ENCODE assay signal across 8 cellular contexts in genomic region chr12:8544295-8544694, GRCh38. TPM values are rescaled to one million over a fixed set of nuclear protein-coding genes. Genes with fewer than 3 reads are reported as not detected.
DNase-seq lines count a peak whose midpoint lies in the region; ATAC-seq and TF ChIP-seq lines count a peak whose summit lies in the region.

No MANE protein-coding gene starts in this region.

- peaks cover 8% of the 10 kb centered on the region; the same call in 1 of the 2 replicates for H3K27me3 ChIP-seq in DOHH2 (ENCODE audit: control insufficient read depth, low read length)
- H3K27me3 ChIP-seq in HCT116 (ENCODE audit: insufficient read depth, low read length) = no peaks in the 10 kb centered on the region; the same call in 1 of the 2 replicates
- no peaks in the 10 kb centered on the region for H3K27me3 ChIP-seq in breast epithelium

- H3K4me3 ChIP-seq in DOHH2 (ENCODE audit: low read length) (no peak overlapping the region), HCT116 (replicated peaks in 1 of 2; ENCODE audit: low read depth in 1 of 2, low read length in 2 of 2) (no peak overlapping the region), WI38 (ENCODE audit: low read depth, low read length) (no peak overlapping the region), breast epithelium (no peak overlapping the region)

- peak; percentile 35 for DNase-seq in HCT116 (ENCODE audit: low read depth, low spot score)
- DNase-seq in NCI-H2029 treated with DMSO at 0.1 percent for 48 hours (lab: John Stamatoyannopoulos, UW) = peak; percentile 19
- peak in 1 of 2 donors; percentile 51 for DNase-seq in breast epithelium (ENCODE audit: low spot score in 2 of 2)
- DNase-seq in kidney glomerular epithelial cell (lab: John Stamatoyannopoulos, UW) = peak; percentile 67
- DNase-seq in stimulated activated CD4-positive, alpha-beta T cell treated with anti-CD3 and anti-CD28 coated beads, Interleukin-2, amount 100 ng/mL, for 4 hours (ENCODE audit: low read depth) = peak; percentile 57

- H2AFZ ChIP-seq in HCT116 (ENCODE audit: low read depth, low read length, poor library complexity, severe bottlenecking) = peak overlapping the region; percentile 13

- H3K9me2 ChIP-seq in DOHH2 (replicated peaks; ENCODE audit: control insufficient read depth, low read length) = no peaks in the 10 kb centered on the region
- H3K9me2 ChIP-seq in HCT116 (ENCODE audit: insufficient read depth) = no peaks in the 10 kb centered on the region

- POLR2A ChIA-PET in HCT116 (lab: Charles Lee) = interaction anchor here (1.0 kb wide), 1 partner anchor 113 kb away, joined by 4 read pairs; no protein-coding TSS in a partner anchor

- H3K36me3 ChIP-seq in DOHH2 (ENCODE audit: control insufficient read depth, low read length) (no peaks in the 10 kb centered on the region), HCT116 (ENCODE audit: control insufficient read depth in 1 of 2, insufficient read depth in 2 of 2, low read length in 2 of 2) (no peaks in the 10 kb centered on the region), breast epithelium (no peaks in the 10 kb centered on the region)

- H3K27ac ChIP-seq in DOHH2 (ENCODE audit: low read depth, low read length) = no peak overlapping the region
- no peak overlapping the region for H3K27ac ChIP-seq in HCT116 (ENCODE audit: low read depth, low read length)
- H3K27ac ChIP-seq in breast epithelium = no peak overlapping the region

- peak; percentile 66 for TF ChIP-seq RAD21 in HCT116 (IDR thresholded peaks at IDR 0.05; ENCODE audit: low read depth)

- CTCF ChIA-PET in HCT116 (lab: Charles Lee) = interaction anchor here (0.6 to 2.5 kb wide), 51 partner anchors 8 to 520 kb away, joined by 3 to 51 read pairs (median 5); partner anchors contain the start of gene AICDA

- TF ChIP-seq CTCF in DOHH2 (IDR thresholded peaks at IDR 0.05; ENCODE audit: low read depth, low read length, poor library complexity, severe bottlenecking) (peak; percentile 82), HCT116 (IDR thresholded peaks at IDR 0.05 in 2 of 3, conservative IDR thresholded peaks at IDR 0.05 in 1 of 3; ENCODE audit: borderline replicate concordance in 1 of 3, insufficient read depth in 1 of 3, low read depth in 2 of 3, low read length in 2 of 3) (peak; percentile 49 to 88 (median 82); a peak in 5 of 6 replicates), WI38 (IDR thresholded peaks at IDR 0.05; ENCODE audit: low read depth, low read length) (peak; percentile 76), breast epithelium (IDR thresholded peaks at IDR 0.05) (peak; percentile 74 to 82 (median 77))

- intact Hi-C loops in HCT116 (cut with micrococcal nuclease) = loop anchor here (1.0 to 10.0 kb wide), 3 partner anchors 65 to 505 kb away; partner anchors contain the start of gene A2ML1
- intact Hi-C loops in breast epithelium (cut with DNase I; ENCODE audit: low total_unique reads) = no loop called here

- ATAC-seq in HCT116 = peak; percentile 91
- no peak for ATAC-seq in GM19328 (IDR thresholded peaks at IDR 0.05; ENCODE audit: unreplicated experiment)

- H3K4me1 ChIP-seq in DOHH2 (ENCODE audit: control insufficient read depth, low read length) = peaks cover 17% of the 10 kb centered on the region
- H3K4me1 ChIP-seq in HCT116 (ENCODE audit: control insufficient read depth in 1 of 2, insufficient read depth in 2 of 2, low read length in 2 of 2) = no peaks in the 10 kb centered on the region
- no peaks in the 10 kb centered on the region for H3K4me1 ChIP-seq in breast epithelium

- RAD21 ChIA-PET in HCT116 (lab: Charles Lee; ENCODE audit: low non-redundant PET in 1 of 2, low total read pairs in 2 of 2, uncharacterized antibody in 2 of 2, unreplicated experiment in 2 of 2) = interaction anchor here (0.7 to 1.7 kb wide), 6 partner anchors 65 to 505 kb away, joined by 3 to 12 read pairs (median 5); no protein-coding TSS in a partner anchor

- H3K9me3 ChIP-seq in DOHH2 (ENCODE audit: control insufficient read depth, insufficient read depth, low read length) = no peaks in the 10 kb centered on the region
- H3K9me3 ChIP-seq in HCT116 (ENCODE audit: control insufficient read depth in 1 of 2, insufficient read depth in 1 of 2, low read depth in 1 of 2, low read length in 2 of 2) = no peaks in the 10 kb centered on the region
- no peaks in the 10 kb centered on the region for H3K9me3 ChIP-seq in breast epithelium

- no TSS peak for BruUV-seq in HCT116 (replicated peaks; lab: Mats Ljungman, UMichigan)

- no peak for TF ChIP-seq POLR2A in HCT116 (IDR thresholded peaks at IDR 0.05; ENCODE audit: borderline replicate concordance, extremely low read depth, insufficient read depth, insufficient read length)
- TF ChIP-seq POLR2A in breast epithelium (IDR thresholded peaks at IDR 0.05) = no peak

- no peaks in the 10 kb centered on the region for H4K20me1 ChIP-seq in DOHH2 (ENCODE audit: control insufficient read depth, insufficient read depth, low read depth, low read length)
- no peaks in the 10 kb centered on the region for H4K20me1 ChIP-seq in HCT116 (ENCODE audit: insufficient read depth)

- H3K4me2 ChIP-seq in DOHH2 (ENCODE audit: low read length) (peak overlapping the region; percentile 34), HCT116 (ENCODE audit: low read length) (peak overlapping the region; percentile 34)

- H3F3A ChIP-seq in DOHH2 (ENCODE audit: control insufficient read depth, insufficient read depth) = no peaks in the 10 kb centered on the region

- H3K9ac ChIP-seq in HCT116 (ENCODE audit: low read length) = no peak overlapping the region

- H3K79me2 ChIP-seq in DOHH2 (ENCODE audit: control insufficient read depth, low read length) (no peaks in the 10 kb centered on the region), HCT116 (ENCODE audit: insufficient read depth, low read length) (no peaks in the 10 kb centered on the region)

TF ChIP-seq in HCT116, 20 proteins besides CTCF, POLR2A, EP300 and RAD21:
- TF ChIP-seq EZH2phosphoT487 (IDR thresholded peaks at IDR 0.05; ENCODE audit: borderline replicate concordance) = no peak
- TF ChIP-seq YY1 (IDR thresholded peaks at IDR 0.05; ENCODE audit: extremely low read depth, insufficient replicate concordance, low read depth, low read length) = no peak
- TF ChIP-seq ZNF274 (IDR thresholded peaks at IDR 0.05; ENCODE audit: low read depth, low read length) = no peak
- TF ChIP-seq ZFX (IDR thresholded peaks at IDR 0.05) = no peak
- TF ChIP-seq CBX3 (IDR thresholded peaks at IDR 0.05; ENCODE audit: low read depth) = no peak
- no peak for TF ChIP-seq SRF (IDR thresholded peaks at IDR 0.05; ENCODE audit: low read depth)

RNA-seq across cellular contexts. Expression of gene CLEC4E, which starts 3.6 kb away (rescaled TPM):
- not detected for total RNA-seq in HCT116 (2021; ENCODE audit: unreplicated experiment)
- not detected in 2 replicates for polyA plus RNA-seq in HCT116 (2012)
- total RNA-seq in breast epithelium = 10 to 100 TPM in 1 of 3 donors, 1 to 10 TPM in 2; 2.0 to 15.5 (median 2.3) TPM

RNA-seq across cellular contexts. Expression of gene CLEC4D, which starts 31.0 kb away (rescaled TPM):
- total RNA-seq in HCT116 (2021; ENCODE audit: unreplicated experiment) (not detected), breast epithelium (under 1 TPM; 0.15 to 0.48 (median 0.33) TPM)
- not detected in 2 replicates for polyA plus RNA-seq in HCT116 (2012)
